2 cellular contexts compared by ENCODE assay signal in the genomic region with DNA sequence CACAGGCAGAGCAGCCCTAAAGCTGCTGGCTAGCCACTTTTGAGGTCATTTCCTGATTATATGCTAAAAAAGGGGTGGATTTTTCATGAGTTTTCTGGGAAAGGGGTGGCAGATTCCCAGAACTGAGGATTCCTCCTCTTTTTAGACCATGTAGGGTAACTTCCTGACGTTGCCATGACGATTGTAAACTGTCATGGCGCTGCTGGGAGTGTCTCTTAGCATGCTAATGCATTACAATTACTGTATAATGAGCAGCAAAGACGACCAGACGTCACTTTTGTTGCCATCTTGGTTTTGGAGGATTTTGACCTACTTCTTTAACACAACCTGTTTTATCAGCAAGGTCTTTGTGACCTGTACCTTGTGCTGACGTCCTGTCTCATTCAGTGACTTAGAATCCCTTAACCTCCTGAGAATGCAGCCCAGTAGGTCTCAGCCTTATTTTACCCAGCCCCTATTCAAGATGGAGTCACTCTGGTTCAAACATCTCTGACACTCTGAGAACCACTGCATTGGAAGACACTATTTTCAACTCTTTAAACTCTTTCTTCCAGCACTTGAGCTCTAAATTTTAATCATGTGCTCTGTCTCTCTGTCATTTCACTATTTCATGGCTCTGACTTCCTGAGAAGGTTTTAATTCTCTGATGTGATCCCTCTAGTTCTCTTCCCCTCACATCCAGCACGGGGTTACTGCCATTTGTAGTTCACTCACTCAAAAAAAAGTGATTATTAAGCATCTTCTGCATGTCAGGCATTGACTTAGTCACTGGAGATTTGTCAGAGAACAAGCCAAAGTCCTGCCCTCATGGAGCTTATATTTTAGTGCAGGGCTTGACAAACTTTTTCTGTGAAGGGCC.
A peak's percentile ranks its signal among the peaks of the same experiment; 100 is the strongest.
TF ChIP-seq lines count a peak whose summit lies in the region.

No MANE protein-coding gene starts in this region.

TF ChIP-seq in A549, 52 proteins besides CTCF, POLR2A, EP300 and RAD21:
- no peak for TF ChIP-seq EHF (CRISPR knock-in tag; IDR thresholded peaks at IDR 0.05)
- TF ChIP-seq MAFK (IDR thresholded peaks at IDR 0.05; ENCODE audit: partially characterized antibody), result peak; percentile 13

TF ChIP-seq in H1, 55 proteins besides CTCF, POLR2A, EP300 and RAD21:
- TF ChIP-seq YY1 (IDR thresholded peaks at IDR 0.05; ENCODE audit: low read depth, low read length) (peak; percentile 73), RFX5 (IDR thresholded peaks at IDR 0.05; ENCODE audit: borderline replicate concordance, low read depth, low read length) (no peak)
